19 cellular contexts compared by ENCODE assay signal in genomic region chrX:139834879-139835278, GRCh38.
DNase-seq lines count a peak whose midpoint lies in the region; ATAC-seq, FAIRE-seq and TF ChIP-seq lines count a peak whose summit lies in the region.
"Had no signal": no experiment of that assay in that cellular context is flagged by ENCODE, and none has a peak within 500 bp of the region (broad histone marks: within the 10 kb centered on the region; RNA-seq: fewer than 3 reads in every experiment).

No MANE protein-coding gene starts in this region.

- H3K9me3 ChIP-seq in K562 (replicated peaks; ENCODE audit: control insufficient read depth, insufficient read depth, low read depth, low read length): 0 out of 2 replicates have a peak, but pooled peaks cover 2% of the 10 kb centered on the region
- H3K9me3 ChIP-seq: Caco-2 had no signal

- H3K27me3 ChIP-seq in K562 (ENCODE audit: control insufficient read depth in 2 of 2, insufficient read depth in 2 of 2, low read length in 2 of 2): no peaks in the 10 kb centered on the region

- ATAC-seq in K562 (no peak), GM21367 (IDR thresholded peaks at IDR 0.05; ENCODE audit: unreplicated experiment) (no peak)
- ATAC-seq: CD8-positive, alpha-beta T cell had no signal

- POLR2A ChIA-PET in K562 (lab: Yijun Ruan, JAX): interaction anchor here (0.6 to 0.9 kb wide), 3 partner anchors 12 to 1056 kb away, joined by 3 to 5 read pairs (median 3); no protein-coding TSS in a partner anchor

- H3K9me1 ChIP-seq in K562 (ENCODE audit: control insufficient read depth, insufficient read depth, low read length): no peaks in the 10 kb centered on the region

- H2AFZ ChIP-seq in K562 (ENCODE audit: low read depth, low read length): no peak overlapping the region
- H2AFZ ChIP-seq: GM23248 had no signal

- in situ Hi-C loops in K562 (cut with MboI): no loop called here

- peaks cover 0 to 5% of the 10 kb centered on the region in 2 experiments; a peak in 2 of 5 replicates for H3K4me1 ChIP-seq in K562 (replicated peaks in 1 of 2; ENCODE audit: control insufficient read depth in 2 of 2, insufficient read depth in 2 of 2, low read length in 2 of 2)
- H3K4me1 ChIP-seq: Caco-2 had no signal

- no peak overlapping the region for H3K9ac ChIP-seq in K562 (ENCODE audit: insufficient read depth in 1 of 2, low read depth in 2 of 2, low read length in 2 of 2)
- H3K9ac ChIP-seq: GM23248 had no signal

- CTCF ChIA-PET in K562 (lab: Yijun Ruan, JAX; ENCODE audit: low intra/inter-chr PET ratio): no interaction called here

- H3K4me3 ChIP-seq in K562: no peak overlapping the region
- no peak overlapping the region for H3K4me3 ChIP-seq in fibroblast of the aortic adventitia (ENCODE audit: low read depth, low read length)
- H3K4me3 ChIP-seq: GM23248 had no signal

- no peaks in the 10 kb centered on the region for H4K20me1 ChIP-seq in K562 (replicated peaks; ENCODE audit: control insufficient read depth, insufficient read depth, low read length)

- TF ChIP-seq EP300 in K562 (IDR thresholded peaks at IDR 0.05; ENCODE audit: low read length): no peak

- H3K27ac ChIP-seq in K562 (ENCODE audit: extremely low read depth, low read depth, low read length): no peak overlapping the region
- H3K27ac ChIP-seq: C4-2B, GM23248 had no signal

- intact Hi-C loops in K562 (cut with micrococcal nuclease): no loop called here

- FAIRE-seq in GM19239 (lab: Jason Lieb, UNC) (peak; percentile 52), K562 (lab: Jason Lieb, UNC) (no peak), HTR-8/SVneo (lab: Jason Lieb, UNC) (no peak)
- FAIRE-seq: G401.6, GM18507, H1 had no signal

- DNase-seq in GM19239 (ENCODE audit: insufficient read length, low spot score): no peak
- no peak for DNase-seq in K562 (ENCODE audit: extremely low read depth in 1 of 4, low spot score in 3 of 4)
- peak; percentile 36 for DNase-seq in fibroblast of the aortic adventitia (ENCODE audit: low read depth)
- no peak for DNase-seq in cortex of kidney (lab: John Stamatoyannopoulos, UW)
- no peak for DNase-seq in HTR-8/SVneo (ENCODE audit: insufficient read length, low spot score)
- DNase-seq in C1 segment of cervical spinal cord (lab: John Stamatoyannopoulos, UW): no peak
- DNase-seq: Caco-2; CD4-positive, CD25-positive, alpha-beta regulatory T cell; CD8-positive, alpha-beta T cell; DMS153; DND-41; GM23248; H7; HCEC 1CT had no signal

- no peak overlapping the region for H3K4me2 ChIP-seq in K562 (ENCODE audit: insufficient read depth, low read length)

- no peak for TF ChIP-seq RAD21 in K562 (CRISPR knock-in tag; conservative IDR thresholded peaks at IDR 0.05 in 1 of 2, IDR thresholded peaks at IDR 0.05 in 1 of 2)

- H3K79me2 ChIP-seq in K562 (ENCODE audit: control insufficient read depth, insufficient read depth, low read length): peaks cover 13% of the 10 kb centered on the region; the same call in 2 of the 3 replicates

- BruUV-seq in K562 (replicated peaks; lab: Mats Ljungman, UMichigan): no TSS peak

- no peak for TF ChIP-seq POLR2A in K562 (conservative IDR thresholded peaks at IDR 0.05)

- no peak for TF ChIP-seq CTCF in K562 (IDR thresholded peaks at IDR 0.05 in 2 of 3, conservative IDR thresholded peaks at IDR 0.05 in 1 of 3; ENCODE audit: insufficient read depth in 2 of 3, low read depth in 1 of 3, low read length in 3 of 3)
- TF ChIP-seq CTCF in fibroblast of the aortic adventitia (IDR thresholded peaks at IDR 0.05; ENCODE audit: insufficient read depth, low read length): no peak

- no peaks in the 10 kb centered on the region for H3K36me3 ChIP-seq in K562 (ENCODE audit: control insufficient read depth, insufficient read depth, low read length)

TF ChIP-seq in K562, 482 proteins besides CTCF, POLR2A, EP300 and RAD21:
- TF ChIP-seq CBFA2T3 (IDR thresholded peaks at IDR 0.05) (0 out of 2 replicates have a peak, but pooled peaks have one; percentile 11), FOXJ2 (tag; IDR thresholded peaks at IDR 0.05) (no peak)
TF ChIP-seq in K562: peak in this region for 1.
